In the genomic region with DNA sequence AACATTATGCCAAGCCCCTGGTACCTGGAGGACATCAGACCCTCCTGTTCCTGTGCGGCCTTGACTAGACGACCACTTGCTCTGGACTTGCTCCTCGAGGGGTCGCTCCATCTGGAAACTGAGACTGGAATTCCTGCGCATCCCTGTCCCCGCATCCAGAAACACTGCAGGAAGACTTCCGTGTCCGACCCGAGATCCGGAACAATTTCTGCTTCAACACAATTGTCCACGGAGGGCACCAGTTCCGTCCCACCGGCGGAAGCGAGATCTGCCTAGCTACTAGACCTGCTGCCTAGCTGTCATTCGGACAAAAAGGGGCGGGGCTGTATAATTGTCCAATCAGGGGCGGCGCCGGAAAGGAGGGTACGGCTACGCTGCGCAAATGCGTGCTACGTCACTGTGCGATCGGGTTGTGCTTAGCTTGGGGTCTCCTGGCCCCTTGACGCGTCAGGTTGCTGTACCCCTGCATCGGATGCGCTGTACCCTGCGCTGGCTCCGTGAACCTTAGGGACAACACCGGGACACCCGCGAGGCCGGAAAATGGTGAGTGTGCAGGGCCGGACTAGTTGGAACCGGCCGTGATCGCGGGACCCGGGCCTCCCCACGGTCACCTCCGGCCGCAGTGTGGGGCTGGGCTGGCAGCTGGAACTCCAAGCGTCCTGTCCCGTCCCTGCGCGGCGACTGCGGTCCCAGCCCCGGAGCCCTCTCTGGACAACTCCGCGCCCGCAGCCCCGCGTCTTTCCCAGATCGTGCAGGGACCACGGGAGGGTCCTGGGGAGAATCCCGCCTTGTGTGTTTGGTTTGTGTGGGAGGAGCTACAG, we compare ENCODE assay signal across 8 cellular contexts. TPM values are rescaled to one million over a fixed set of nuclear protein-coding genes. Genes with fewer than 3 reads are reported as not detected.
DNase-seq lines count a peak whose midpoint lies in the region; FAIRE-seq and TF ChIP-seq lines count a peak whose summit lies in the region.

A gene (minus strand): TSS at position 274 of the 821 bp plus-strand sequence. CDS start 133 bp downstream, at position 141.
A gene (plus strand): TSS at position 381 of the 821 bp plus-strand sequence. CDS start 160 bp downstream, at position 541.

- peak within 1 kb of the TSS; percentile 10 for H2AFZ ChIP-seq in neuron (ENCODE audit: low read depth, low read length)

- H3K27me3 ChIP-seq in neuron (ENCODE audit: insufficient read depth, low read length) = no peaks in the 10 kb centered on the region

- H3K27ac Mint-ChIP-seq in HFFc6 = peak within 1 kb of the TSS; percentile 100
- peak within 1 kb of the TSS; percentile 95 for H3K27ac Mint-ChIP-seq in activated naive CD4-positive, alpha-beta T cell treated with anti-CD3 and anti-CD28 coated beads for 36 hours

- peaks cover 33% of the 10 kb centered on the region for H3K36me3 ChIP-seq in neuron (ENCODE audit: insufficient read depth, low read length)

- FAIRE-seq in frontal cortex (lab: Jason Lieb, UNC) = no peak

- DNase-seq in GM03348 (ENCODE audit: low spot score) = peak; percentile 98
- peak; percentile 99 for DNase-seq in HFFc6
- peak; percentile 96 for DNase-seq in NB4 (ENCODE audit: low read depth)
- DNase-seq in SK-N-DZ (ENCODE audit: low spot score) = peak; percentile 98
- DNase-seq in activated naive CD4-positive, alpha-beta T cell treated with anti-CD3 and anti-CD28 coated beads for 36 hours = peak; percentile 99
- DNase-seq in frontal cortex (ENCODE audit: low spot score in 2 of 2) = peak; percentile 96 to 97
- DNase-seq in stromal cell of bone marrow (ENCODE audit: low read depth) = peak; percentile 97

- peaks cover 6% of the 10 kb centered on the region for H3K4me1 ChIP-seq in neuron (ENCODE audit: insufficient read depth, low read length)

- TF ChIP-seq POLR2A in NB4 (IDR thresholded peaks at IDR 0.05; ENCODE audit: extremely low read depth, insufficient read length) = peak; percentile 91

- H3K9me3 ChIP-seq in neuron (ENCODE audit: low read length) = peaks cover 7% of the 10 kb centered on the region

- CTCF ChIA-PET in activated naive CD4-positive, alpha-beta T cell treated with anti-CD3 and anti-CD28 coated beads for 36 hours (lab: Charles Lee) = no interaction called here

- peak; percentile 46 for TF ChIP-seq CTCF in HFFc6 (IDR thresholded peaks at IDR 0.05)
- TF ChIP-seq CTCF in NB4 (IDR thresholded peaks at IDR 0.05; ENCODE audit: low read depth, low read length) = no peak

- H3K9me3 Mint-ChIP-seq in HFFc6 = 0 out of 2 replicates have a peak, but pooled peaks cover 4% of the 10 kb centered on the region
- no peaks in the 10 kb centered on the region for H3K9me3 Mint-ChIP-seq in activated naive CD4-positive, alpha-beta T cell treated with anti-CD3 and anti-CD28 coated beads for 36 hours

- intact Hi-C loops in activated naive CD4-positive, alpha-beta T cell treated with anti-CD3 and anti-CD28 coated beads for 36 hours (cut with micrococcal nuclease) = loop anchor here (1.0 to 5.0 kb wide), 5 partner anchors 46 to 623 kb away; a partner anchor contains a TSS

- no peaks in the 10 kb centered on the region; the same call in 1 of the 2 replicates for H3K27me3 Mint-ChIP-seq in HFFc6 (ENCODE audit: insufficient read depth)
- no peaks in the 10 kb centered on the region for H3K27me3 Mint-ChIP-seq in activated naive CD4-positive, alpha-beta T cell treated with anti-CD3 and anti-CD28 coated beads for 36 hours (ENCODE audit: low read depth)

- peaks cover 18% of the 10 kb centered on the region for H3K4me1 Mint-ChIP-seq in HFFc6 (ENCODE audit: low read depth)
- H3K4me1 Mint-ChIP-seq in activated naive CD4-positive, alpha-beta T cell treated with anti-CD3 and anti-CD28 coated beads for 36 hours (ENCODE audit: low read depth) = peaks cover 43% of the 10 kb centered on the region

- H3K4me3 ChIP-seq in NB4 (ENCODE audit: low read depth, low read length) (peak within 1 kb of the TSS; percentile 99), neuron (ENCODE audit: low read length) (peak within 1 kb of the TSS; percentile 72)

- peak within 1 kb of the TSS; percentile 100 for H3K4me3 Mint-ChIP-seq in HFFc6
- peak within 1 kb of the TSS; percentile 100 for H3K4me3 Mint-ChIP-seq in activated naive CD4-positive, alpha-beta T cell treated with anti-CD3 and anti-CD28 coated beads for 36 hours

- H3K36me3 Mint-ChIP-seq in HFFc6 (ENCODE audit: low read depth) = peaks cover 18% of the 10 kb centered on the region
- peaks cover 14% of the 10 kb centered on the region for H3K36me3 Mint-ChIP-seq in activated naive CD4-positive, alpha-beta T cell treated with anti-CD3 and anti-CD28 coated beads for 36 hours (ENCODE audit: low read depth)

RNA-seq across cellular contexts. Expression of the first gene that starts in this region (rescaled TPM):
- 1 to 10 TPM; 5.4 to 9.2 (median 7.8) TPM for total RNA-seq in HFFc6 (2021; fragmentation: NEBNext Ultra II Directional; extraction: Animal tissue kit (Norgen Biotek cat#: 25700))
- polyA plus RNA-seq in SK-N-DZ (2014; cell fraction: cytosol; rRNA removed) = 3.0 and 3.7 TPM in 2 replicates
- polyA plus RNA-seq in SK-N-DZ (2014; cell fraction: nucleus; rRNA removed) = 0.52 and 2.8 TPM in 2 replicates
- total RNA-seq in activated naive CD4-positive, alpha-beta T cell treated with anti-CD3 and anti-CD28 coated beads for 36 hours = 1 to 10 TPM; 3.9 to 5.0 TPM
- 9.4 TPM for total RNA-seq in frontal cortex

RNA-seq across cellular contexts. Expression of the second gene that starts in this region (rescaled TPM):
- total RNA-seq in HFFc6 (2021; fragmentation: NEBNext Ultra II Directional; extraction: Animal tissue kit (Norgen Biotek cat#: 25700)) = 10 to 100 TPM; 18.3 to 21.9 (median 19.0) TPM
- polyA plus RNA-seq in SK-N-DZ (2014; cell fraction: cytosol; rRNA removed) = 7.4 and 7.6 TPM in 2 replicates
- polyA plus RNA-seq in SK-N-DZ (2014; cell fraction: nucleus; rRNA removed) = 3.3 and 5.5 TPM in 2 replicates
- total RNA-seq in activated naive CD4-positive, alpha-beta T cell treated with anti-CD3 and anti-CD28 coated beads for 36 hours = 10 to 100 TPM; 11.2 to 11.9 TPM
- 25.3 TPM for total RNA-seq in frontal cortex

Comparison
In these comparisons a context has a peak if more than half of its experiments do, and no peak if none do; other contexts are left out.
1. Peak in every context shown above with its lines: DNase-seq and H3K4me3 ChIP-seq.